Comparison of ENCODE assay signal across 8 cellular contexts in genomic region chr6:158536084-158536890, GRCh38. TPM values are rescaled to one million over a fixed set of nuclear protein-coding genes. Genes with fewer than 3 reads are reported as not detected.
DNase-seq lines count a peak whose midpoint lies in the region; ATAC-seq, FAIRE-seq and TF ChIP-seq lines count a peak whose summit lies in the region.

No MANE protein-coding gene starts in this region.

- H3K9ac ChIP-seq in keratinocyte (ENCODE audit: control insufficient read depth, extremely low read depth, insufficient read depth, low read length), result no peak overlapping the region

- peaks cover 42% of the 10 kb centered on the region for H3K27me3 ChIP-seq in keratinocyte (ENCODE audit: control insufficient read depth, extremely low read depth, insufficient read depth, low read length)

- no peak overlapping the region for H3K27ac Mint-ChIP-seq in central memory CD8-positive, alpha-beta T cell (ENCODE audit: low read depth)

- H3K36me3 ChIP-seq in keratinocyte (ENCODE audit: control insufficient read depth in 2 of 2, extremely low read depth in 1 of 2, insufficient read depth in 2 of 2, low read length in 2 of 2), result no peaks in the 10 kb centered on the region

- H4K20me1 ChIP-seq in keratinocyte (ENCODE audit: control insufficient read depth, extremely low read depth, insufficient read depth, low read length), result no peaks in the 10 kb centered on the region

- no peak for FAIRE-seq in keratinocyte (lab: Jason Lieb, UNC)

- H2AFZ ChIP-seq in keratinocyte (ENCODE audit: control insufficient read depth, low read length), result no peak overlapping the region

- DNase-seq in GM19238 (ENCODE audit: insufficient read length, low spot score) (peak; percentile 65), NCI-H2107 treated with DMSO at 0.1 percent for 48 hours (lab: John Stamatoyannopoulos, UW; ENCODE audit: unreplicated experiment) (peak; percentile 42), keratinocyte (ENCODE audit: low read depth, low spot score) (no peak), cortex of kidney (lab: John Stamatoyannopoulos, UW) (no peak)
- peak; percentile 48 to 64 for DNase-seq in central memory CD8-positive, alpha-beta T cell (ENCODE audit: low spot score in 2 of 2)
- peak; percentile 37 to 60 (median 55) for DNase-seq in stimulated activated CD4-positive, alpha-beta T cell treated with anti-CD3 and anti-CD28 coated beads, Interleukin-12 subunit alpha, Interleukin-12 subunit beta, amount 100 ng/mL, for 48 hours (ENCODE audit: low read depth in 2 of 3, low spot score in 1 of 3)

- peak overlapping the region; percentile 14 to 44 (median 29) for H3K4me3 ChIP-seq in keratinocyte (ENCODE audit: control insufficient read depth in 2 of 3, extremely low read depth in 1 of 3, insufficient read depth in 2 of 3, low read depth in 1 of 3, low read length in 3 of 3)

- no peaks in the 10 kb centered on the region for H3K4me1 Mint-ChIP-seq in central memory CD8-positive, alpha-beta T cell

- peak overlapping the region; percentile 45 for H3K4me2 ChIP-seq in keratinocyte (ENCODE audit: control insufficient read depth, extremely low read depth, insufficient read depth, low read depth, low read length)

- H3K27ac ChIP-seq in keratinocyte (ENCODE audit: control insufficient read depth, insufficient read depth, low read length), result no peak overlapping the region

- peaks cover 5% of the 10 kb centered on the region for H3K9me3 Mint-ChIP-seq in central memory CD8-positive, alpha-beta T cell

- H3K4me1 ChIP-seq in keratinocyte (ENCODE audit: control insufficient read depth, extremely low read depth, insufficient read depth, low read length), result no peaks in the 10 kb centered on the region

- dilution Hi-C loops in keratinocyte (cut with MboI; ENCODE audit: extremely low pct_ligation_motif_present, low sequenced_read_pairs), result no loop called here

- no peaks in the 10 kb centered on the region for H3K9me1 ChIP-seq in keratinocyte (ENCODE audit: control insufficient read depth, extremely low read depth, insufficient read depth, low read length)

- peak; percentile 46 to 69 for ATAC-seq in activated CD4-positive, CD25-positive, alpha-beta regulatory T cell treated with anti-CD3 and anti-CD28 coated beads, Interleukin-2, amount 50 U/mL, for 24 hours
- peak; percentile 64 for ATAC-seq in central memory CD8-positive, alpha-beta T cell (replicated peaks; ENCODE audit: extremely low read depth, poor library complexity, severe bottlenecking)
- no peak for ATAC-seq in GM18511 (IDR thresholded peaks at IDR 0.05; ENCODE audit: unreplicated experiment)

- H3K79me2 ChIP-seq in keratinocyte (ENCODE audit: control insufficient read depth, insufficient read depth, low read length), result no peaks in the 10 kb centered on the region

- peaks cover 85% of the 10 kb centered on the region for H3K27me3 Mint-ChIP-seq in central memory CD8-positive, alpha-beta T cell

- peaks cover 5% of the 10 kb centered on the region for H3K36me3 Mint-ChIP-seq in central memory CD8-positive, alpha-beta T cell (ENCODE audit: insufficient read depth)

- peak overlapping the region; percentile 66 for H3K4me3 Mint-ChIP-seq in central memory CD8-positive, alpha-beta T cell

- no peaks in the 10 kb centered on the region for H3K9me3 ChIP-seq in keratinocyte (ENCODE audit: control insufficient read depth, low read depth, low read length)

- TF ChIP-seq CTCF in keratinocyte (optimal IDR thresholded peaks at IDR 0.05 in 1 of 3, IDR thresholded peaks at IDR 0.05 in 1 of 3, conservative IDR thresholded peaks at IDR 0.05 in 1 of 3; ENCODE audit: extremely low read depth in 1 of 3, insufficient read depth in 2 of 3, low read length in 3 of 3), result no peak

RNA-seq across cellular contexts. Expression of gene TMEM181, which starts 23.6 kb away (rescaled TPM):
- polyA plus RNA-seq in keratinocyte, result 25.0 to 31.9 TPM (median 25.0 TPM) in 3 replicates
- 15.7 TPM for polyA plus RNA-seq in keratinocyte (2011; ENCODE audit: low read depth)
- 11.5 and 19.4 TPM in 2 replicates for polyA plus RNA-seq in keratinocyte (2011; cell fraction: cytosol; rRNA removed)
- polyA plus RNA-seq in keratinocyte (2011; cell fraction: nucleus; rRNA removed), result 42.8 and 55.0 TPM in 2 replicates
- 14.8 and 20.2 TPM in 2 replicates for polyA plus RNA-seq in keratinocyte (2012; ENCODE audit: low replicate concordance)
- 15.0 to 26.6 TPM (median 23.6 TPM) in 3 replicates for polyA minus RNA-seq in keratinocyte
- 16.1 TPM for polyA minus RNA-seq in keratinocyte (2011; cell fraction: cytosol; rRNA and poly(A)+ RNA removed)
- 30.9 and 52.6 TPM in 2 replicates for polyA minus RNA-seq in keratinocyte (2011; cell fraction: nucleus; rRNA and poly(A)+ RNA removed)

Comparison
In these comparisons a context has a peak if more than half of its experiments do, and no peak if none do; other contexts are left out.
1. DNase-seq: peak in GM19238 (single experiment), NCI-H2107 treated with DMSO at 0.1 percent for 48 hours (single experiment), central memory CD8-positive, alpha-beta T cell (2 of 2) and stimulated activated CD4-positive, alpha-beta T cell treated with anti-CD3 and anti-CD28 coated beads, Interleukin-12 subunit alpha, Interleukin-12 subunit beta, amount 100 ng/mL, for 48 hours (3 of 3); none in keratinocyte (single experiment) and cortex of kidney (single experiment).